ENCODE assay signal across 9 cellular contexts in genomic region chr1:235050911-235051360, GRCh38.
DNase-seq lines count a peak whose midpoint lies in the region; ATAC-seq, FAIRE-seq and TF ChIP-seq lines count a peak whose summit lies in the region.
"Had no signal": no experiment of that assay in that cellular context is flagged by ENCODE, and none has a peak within 500 bp of the region (broad histone marks: within the 10 kb centered on the region; RNA-seq: fewer than 3 reads in every experiment).

No MANE protein-coding gene starts in this region.

- H3K4me3 ChIP-seq in cardiac fibroblast (replicated peaks in 1 of 2; ENCODE audit: low read depth in 2 of 2, low read length in 2 of 2), result no peak overlapping the region

- peaks cover 3% of the 10 kb centered on the region for H3K36me3 Mint-ChIP-seq in progenitor cell of endocrine pancreas (ENCODE audit: insufficient read depth)
- H3K36me3 Mint-ChIP-seq: T-cell had no signal

- no peaks in the 10 kb centered on the region for H3K27me3 Mint-ChIP-seq in progenitor cell of endocrine pancreas
- H3K27me3 Mint-ChIP-seq: T-cell had no signal

- DNase-seq in GM18507 (ENCODE audit: extremely low spot score, insufficient read length, low read depth) (no peak), cardiac fibroblast (ENCODE audit: low read depth in 2 of 2) (peak; percentile 75 to 84), progenitor cell of endocrine pancreas (ENCODE audit: low spot score, unreplicated experiment) (no peak), NCI-H510A treated with DMSO at 0.1 percent for 48 hours (lab: John Stamatoyannopoulos, UW) (no peak), C1 segment of cervical spinal cord (lab: John Stamatoyannopoulos, UW) (no peak), NCI-H510A (lab: John Stamatoyannopoulos, UW) (no peak), inferior parietal cortex (ENCODE audit: extremely low spot score) (no peak)
- DNase-seq: T-cell had no signal

- peak; percentile 49 for ATAC-seq in HG02610 (IDR thresholded peaks at IDR 0.05; ENCODE audit: unreplicated experiment)
- ATAC-seq: T-cell had no signal

- FAIRE-seq in GM18507 (lab: Jason Lieb, UNC), result peak; percentile 55

- no peak overlapping the region for H3K4me3 Mint-ChIP-seq in progenitor cell of endocrine pancreas (ENCODE audit: low read depth)
- H3K4me3 Mint-ChIP-seq: T-cell had no signal

- H3K4me1 Mint-ChIP-seq in progenitor cell of endocrine pancreas (ENCODE audit: low read depth), result peaks cover 19% of the 10 kb centered on the region

- peak overlapping the region; percentile 16 for H3K27ac Mint-ChIP-seq in progenitor cell of endocrine pancreas
- H3K27ac Mint-ChIP-seq: T-cell had no signal

- TF ChIP-seq CTCF in cardiac fibroblast (IDR thresholded peaks at IDR 0.05; ENCODE audit: low read depth, low read length) (no peak), progenitor cell of endocrine pancreas (IDR thresholded peaks at IDR 0.05; ENCODE audit: unreplicated experiment) (no peak)

- peaks cover 4% of the 10 kb centered on the region for H3K9me3 Mint-ChIP-seq in progenitor cell of endocrine pancreas (ENCODE audit: low read depth)
- H3K9me3 Mint-ChIP-seq: T-cell had no signal

Comparison
In these comparisons a context has a peak if more than half of its experiments do, and no peak if none do; other contexts are left out.
1. DNase-seq: peak in cardiac fibroblast (2 of 2); none in GM18507 (single experiment), progenitor cell of endocrine pancreas (single experiment), NCI-H510A treated with DMSO at 0.1 percent for 48 hours (single experiment), C1 segment of cervical spinal cord (0 of 14), NCI-H510A (single experiment) and inferior parietal cortex (single experiment).